Comparison of ENCODE assay signal across 8 cellular contexts in genomic region chr3:125356140-125357026, GRCh38. TPM values are rescaled to one million over a fixed set of nuclear protein-coding genes. Genes with fewer than 3 reads are reported as not detected.
DNase-seq lines count a peak whose midpoint lies in the region; ATAC-seq and TF ChIP-seq lines count a peak whose summit lies in the region.

No MANE protein-coding gene starts in this region.

- no peak for DNase-seq in activated T-cell treated with anti-CD3 and anti-CD28 coated beads, Interleukin-2, amount 50 U/mL, for 72 hours
- DNase-seq in activated T-cell treated with anti-CD3 and anti-CD28 coated beads, Interleukin-2, amount 50 U/mL, for 1 hour = no peak
- no peak for DNase-seq in activated naive CD4-positive, alpha-beta T cell treated with anti-CD3 and anti-CD28 coated beads, Interleukin-2, amount 50 U/mL, for 72 hours (ENCODE audit: low spot score in 2 of 2)
- DNase-seq in left lung = no peak
- no peak for DNase-seq in upper lobe of right lung
- no peak for DNase-seq in activated CD4-positive, alpha-beta T cell treated with anti-CD3 and anti-CD28 coated beads, Interleukin-2, amount 50 U/mL, for 4 hours
- no peak for DNase-seq in GM19240 (ENCODE audit: insufficient read length, low spot score)
- no peak for DNase-seq in UCSD-AML1 (lab: John Stamatoyannopoulos, UW; ENCODE audit: unreplicated experiment)

- ATAC-seq in activated T-cell treated with anti-CD3 and anti-CD28 coated beads, Interleukin-2, amount 50 U/mL, for 72 hours (replicated peaks in 1 of 2) = no peak
- ATAC-seq in activated naive CD4-positive, alpha-beta T cell treated with anti-CD3 and anti-CD28 coated beads, Interleukin-2, amount 50 U/mL, for 72 hours = no peak
- ATAC-seq in left lung (peak; percentile 38), upper lobe of right lung (peak; percentile 17)

- H3K4me1 Mint-ChIP-seq in activated T-cell treated with anti-CD3 and anti-CD28 coated beads, Interleukin-2, amount 50 U/mL, for 72 hours (ENCODE audit: low read depth) = peaks cover 71% of the 10 kb centered on the region

- TF ChIP-seq CTCF in left lung (IDR thresholded peaks at IDR 0.05) = no peak
- no peak for TF ChIP-seq CTCF in upper lobe of right lung (IDR thresholded peaks at IDR 0.05)

- H3K36me3 ChIP-seq in left lung (no peaks in the 10 kb centered on the region), upper lobe of right lung (no peaks in the 10 kb centered on the region)

- H3K27ac Mint-ChIP-seq in activated T-cell treated with anti-CD3 and anti-CD28 coated beads, Interleukin-2, amount 50 U/mL, for 72 hours = peak overlapping the region; percentile 80
- H3K27ac Mint-ChIP-seq in activated naive CD4-positive, alpha-beta T cell treated with anti-CD3 and anti-CD28 coated beads, Interleukin-2, amount 50 U/mL, for 72 hours = peak overlapping the region; percentile 46 to 89

- H3K27me3 Mint-ChIP-seq in activated T-cell treated with anti-CD3 and anti-CD28 coated beads, Interleukin-2, amount 50 U/mL, for 72 hours (ENCODE audit: low read depth) = no peaks in the 10 kb centered on the region

- no peaks in the 10 kb centered on the region for H3K27me3 ChIP-seq in left lung
- no peaks in the 10 kb centered on the region for H3K27me3 ChIP-seq in upper lobe of right lung

- H3K4me1 ChIP-seq in left lung (peaks cover 14 to 39% of the 10 kb centered on the region in 2 donors), upper lobe of right lung (peaks cover 28% of the 10 kb centered on the region)

- peak overlapping the region; percentile 84 to 88 for H3K4me3 Mint-ChIP-seq in activated T-cell treated with anti-CD3 and anti-CD28 coated beads, Interleukin-2, amount 50 U/mL, for 72 hours

- no peaks in the 10 kb centered on the region for H3K9me3 Mint-ChIP-seq in activated T-cell treated with anti-CD3 and anti-CD28 coated beads, Interleukin-2, amount 50 U/mL, for 72 hours
- no peaks in the 10 kb centered on the region for H3K9me3 Mint-ChIP-seq in activated naive CD4-positive, alpha-beta T cell treated with anti-CD3 and anti-CD28 coated beads, Interleukin-2, amount 50 U/mL, for 72 hours

- peak overlapping the region; percentile 47 to 49 for H3K4me3 ChIP-seq in left lung
- H3K4me3 ChIP-seq in upper lobe of right lung = peak overlapping the region; percentile 64

- H3K9me3 ChIP-seq in left lung = no peaks in the 10 kb centered on the region
- H3K9me3 ChIP-seq in upper lobe of right lung = no peaks in the 10 kb centered on the region

- H3K27ac ChIP-seq in left lung = peak overlapping the region in 1 of 2 donors; percentile 50
- H3K27ac ChIP-seq in upper lobe of right lung = peak overlapping the region; percentile 58

- intact Hi-C loops in left lung (cut with DNase I) (no loop called here), upper lobe of right lung (cut with DNase I) (no loop called here)

- peaks cover 2 to 4% of the 10 kb centered on the region in 2 donors for H3K36me3 Mint-ChIP-seq in activated T-cell treated with anti-CD3 and anti-CD28 coated beads, Interleukin-2, amount 50 U/mL, for 72 hours (ENCODE audit: insufficient read depth in 2 of 2)
- H3K36me3 Mint-ChIP-seq in activated naive CD4-positive, alpha-beta T cell treated with anti-CD3 and anti-CD28 coated beads, Interleukin-2, amount 50 U/mL, for 72 hours = no peaks in the 10 kb centered on the region

RNA-seq across cellular contexts. Expression of gene ZNF148, which starts 18.7 kb away (rescaled TPM):
- 10 to 100 TPM; 42.0 to 44.7 TPM for total RNA-seq in activated T-cell treated with anti-CD3 and anti-CD28 coated beads, Interleukin-2, amount 50 U/mL, for 72 hours
- total RNA-seq in activated naive CD4-positive, alpha-beta T cell treated with anti-CD3 and anti-CD28 coated beads, Interleukin-2, amount 50 U/mL, for 72 hours = 10 to 100 TPM; 28.5 to 47.8 TPM
- total RNA-seq in left lung (10 to 100 TPM; 44.3 to 44.9 TPM), upper lobe of right lung (47.5 TPM)

Comparison
In these comparisons a context has a peak if more than half of its experiments do, and no peak if none do; other contexts are left out.
1. ATAC-seq: peak in left lung (single experiment) and upper lobe of right lung (single experiment); none in activated T-cell treated with anti-CD3 and anti-CD28 coated beads, Interleukin-2, amount 50 U/mL, for 72 hours (0 of 2) and activated naive CD4-positive, alpha-beta T cell treated with anti-CD3 and anti-CD28 coated beads, Interleukin-2, amount 50 U/mL, for 72 hours (0 of 2).